23 cellular contexts compared by ENCODE assay signal in genomic region chr10:7343040-7343439, GRCh38.
"Had no signal": no experiment of that assay in that cellular context is flagged by ENCODE, and none has a peak within 500 bp of the region (broad histone marks: within the 10 kb centered on the region; RNA-seq: fewer than 3 reads in every experiment).

No MANE protein-coding gene starts in this region.

- H3K9me3 ChIP-seq: esophagus muscularis mucosa, gastroesophageal sphincter, left lung, lower lobe of right lung, mucosa of descending colon had no signal

- H3K36me3 ChIP-seq: heart left ventricle, left lung, lower lobe of right lung had no signal

- H3K27me3 ChIP-seq: dorsolateral prefrontal cortex, esophagus muscularis mucosa, foreskin keratinocyte, gastroesophageal sphincter, heart left ventricle, hepatocyte, left lung had no signal

- H3K4me1 ChIP-seq: foreskin keratinocyte, left lung, lower lobe of right lung had no signal

- H3K27me3 Mint-ChIP-seq: naive B cell; naive thymus-derived CD8-positive, alpha-beta T cell had no signal

- DNase-seq: dorsolateral prefrontal cortex; effector CD4-positive, alpha-beta T cell; effector memory CD4-positive, alpha-beta T cell; foreskin keratinocyte; heart left ventricle; hypothalamus; left cardiac atrium; left lung; left ventricle myocardium superior; lower lobe of right lung; mesenchymal stem cell; mucosa of descending colon; naive B cell; naive thymus-derived CD8-positive, alpha-beta T cell had no signal

- H3K79me2 ChIP-seq: hepatocyte had no signal

- H2AFZ ChIP-seq: hepatocyte had no signal

- H3K36me3 Mint-ChIP-seq: mesothelial cell of epicardium had no signal

- H3K4me2 ChIP-seq: hepatocyte had no signal

- ATAC-seq: foreskin keratinocyte; gastroesophageal sphincter; heart left ventricle; left cardiac atrium; left lung; left ventricle myocardium superior; lower lobe of right lung; mucosa of descending colon; naive thymus-derived CD8-positive, alpha-beta T cell had no signal

- FAIRE-seq: endothelial cell of umbilical vein, frontal cortex, islet of Langerhans, keratinocyte had no signal

- H3K4me3 ChIP-seq: coronary artery, dorsolateral prefrontal cortex, esophagus muscularis mucosa, gastroesophageal sphincter, heart left ventricle, hepatocyte, left lung, lower lobe of right lung, mucosa of descending colon had no signal

- H3K27ac ChIP-seq: coronary artery, dorsolateral prefrontal cortex, esophagus muscularis mucosa, foreskin keratinocyte, gastroesophageal sphincter, heart left ventricle, hepatocyte, left lung, lower lobe of right lung had no signal

- H3K4me3 Mint-ChIP-seq: mesothelial cell of epicardium; naive B cell; naive thymus-derived CD8-positive, alpha-beta T cell had no signal

- H3K27ac Mint-ChIP-seq: mesothelial cell of epicardium had no signal

- H3K4me1 Mint-ChIP-seq: mesothelial cell of epicardium had no signal
